ENCODE assay signal across 8 cellular contexts in genomic region chr5:66807743-66808142, GRCh38.
DNase-seq lines count a peak whose midpoint lies in the region; ATAC-seq and TF ChIP-seq lines count a peak whose summit lies in the region.

No MANE protein-coding gene starts in this region.

- H3K36me3 ChIP-seq in colonic mucosa (no peaks in the 10 kb centered on the region), mucosa of descending colon (ENCODE audit: low read depth) (no peaks in the 10 kb centered on the region)

- TF ChIP-seq CTCF in colonic mucosa (IDR thresholded peaks at IDR 0.05) (peak; percentile 9), mucosa of descending colon (IDR thresholded peaks at IDR 0.05) (no peak)

- H3K4me1 ChIP-seq in colonic mucosa (no peaks in the 10 kb centered on the region), mucosa of descending colon (ENCODE audit: low read depth) (no peaks in the 10 kb centered on the region)

- H3K9me3 ChIP-seq in colonic mucosa = no peaks in the 10 kb centered on the region
- H3K9me3 ChIP-seq in mucosa of descending colon = no peaks in the 10 kb centered on the region

- ATAC-seq in mucosa of descending colon (peak; percentile 73), GM21786 (IDR thresholded peaks at IDR 0.05; ENCODE audit: unreplicated experiment) (no peak), HG02885 (IDR thresholded peaks at IDR 0.05; ENCODE audit: poor library complexity, unreplicated experiment) (no peak), HG03159 (IDR thresholded peaks at IDR 0.05; ENCODE audit: unreplicated experiment) (no peak)

- H3K27ac ChIP-seq in colonic mucosa = no peak overlapping the region

- peak; percentile 8 for DNase-seq in COLO829 (ENCODE audit: low spot score)
- DNase-seq in NCI-H1694 (lab: John Stamatoyannopoulos, UW) = peak; percentile 43
- peak; percentile 28 for DNase-seq in colonic mucosa
- peak in 1 of 3 donors; percentile 38 for DNase-seq in mucosa of descending colon
- DNase-seq in GDM1 (lab: John Stamatoyannopoulos, UW) = no peak

- no peak overlapping the region for H3K4me3 ChIP-seq in colonic mucosa
- no peak overlapping the region for H3K4me3 ChIP-seq in mucosa of descending colon

- no peak overlapping the region for H3K9ac ChIP-seq in colonic mucosa (ENCODE audit: low read depth in 2 of 2, low read length in 2 of 2)

- intact Hi-C loops in colonic mucosa (cut with DNase I) (no loop called here), mucosa of descending colon (cut with DNase I, micrococcal nuclease) (no loop called here)

- no peaks in the 10 kb centered on the region for H3K27me3 ChIP-seq in colonic mucosa
